In genomic region chr16:88542231-88542630, GRCh38 we compare ENCODE assay signal across 22 cellular contexts.
"Had no signal": no experiment of that assay in that cellular context is flagged by ENCODE, and none has a peak within 500 bp of the region (broad histone marks: within the 10 kb centered on the region; RNA-seq: fewer than 3 reads in every experiment).

No MANE protein-coding gene starts in this region.

- H3K27ac ChIP-seq: hepatocyte, left lung, testis, uterus, WERI-Rb-1 had no signal

- H3K4me2 ChIP-seq: hepatocyte had no signal

- H3K4me1 ChIP-seq: left lung, testis, uterus had no signal

- H3K27me3 ChIP-seq: testis, uterus had no signal

- H3K27ac Mint-ChIP-seq: activated naive CD8-positive, alpha-beta T cell treated with anti-CD3 and anti-CD28 coated beads for 36 hours; activated T-helper 2 cell treated with anti-CD3 and anti-CD28 coated beads, Interferon-gamma antibody, Interleukin-2, Interleukin-4, amounts not matched to agents 10 μg/mL and 5 μg/mL and 100 μg/mL, durations not matched to agents 14 hours and 24 hours and 36 hours; dendritic cell treated with granulocyte-macrophage colony-stimulating factor and Interleukin-4, amounts not matched to agents 40 ng/mL and 50 ng/mL, for 4 days had no signal

- H3K79me2 ChIP-seq: hepatocyte had no signal

- H3K9me3 ChIP-seq: testis had no signal

- H2AFZ ChIP-seq: hepatocyte had no signal

- DNase-seq: activated CD4-positive, CD25-positive, alpha-beta regulatory T cell treated with anti-CD3 and anti-CD28 coated beads, Interleukin-2, amount 50 U/mL, for 72 hours; activated naive CD4-positive, alpha-beta T cell; activated naive CD8-positive, alpha-beta T cell treated with anti-CD3 and anti-CD28 coated beads for 36 hours; activated T-cell treated with anti-CD3 and anti-CD28 coated beads, Interleukin-2, amount 50 U/mL, for 4 hours; effector CD8-positive, alpha-beta T cell; foreskin melanocyte; kidney glomerular epithelial cell; naive B cell; occipital lobe; stimulated activated CD4-positive, alpha-beta T cell treated with anti-CD3 and anti-CD28 coated beads, Interleukin-4, amount 100 ng/mL, for 1 hour; stimulated activated naive CD4-positive, alpha-beta T cell; testis; trophoblast cell; uterus; WERI-Rb-1 had no signal

- H3K4me1 Mint-ChIP-seq: activated naive CD8-positive, alpha-beta T cell treated with anti-CD3 and anti-CD28 coated beads for 36 hours had no signal

- H3K36me3 Mint-ChIP-seq: activated naive CD8-positive, alpha-beta T cell treated with anti-CD3 and anti-CD28 coated beads for 36 hours had no signal

- FAIRE-seq: bronchial epithelial cell, TTC549 had no signal

- ATAC-seq: activated T-cell treated with anti-CD3 and anti-CD28 coated beads, Interleukin-2, amount 50 U/mL, for 4 hours; left lung had no signal

- H3K4me3 ChIP-seq: hepatocyte, left lung, lung, testis, uterus had no signal

- H3K36me3 ChIP-seq: left lung, uterus, WERI-Rb-1 had no signal

- H3K4me3 Mint-ChIP-seq: activated naive CD8-positive, alpha-beta T cell treated with anti-CD3 and anti-CD28 coated beads for 36 hours; activated T-cell treated with anti-CD3 and anti-CD28 coated beads, Interleukin-2, amount 50 U/mL, for 4 hours; dendritic cell treated with granulocyte-macrophage colony-stimulating factor and Interleukin-4, amounts not matched to agents 40 ng/mL and 50 ng/mL, for 4 days; naive B cell had no signal
